17 cellular contexts compared by ENCODE assay signal in genomic region chr20:4053071-4053470, GRCh38.
"Had no signal": no experiment of that assay in that cellular context is flagged by ENCODE, and none has a peak within 500 bp of the region (broad histone marks: within the 10 kb centered on the region; RNA-seq: fewer than 3 reads in every experiment).

No MANE protein-coding gene starts in this region.

- H3K27ac ChIP-seq: neutrophil, sigmoid colon, stomach had no signal

- H3K4me3 ChIP-seq: esophagus muscularis mucosa, gastrocnemius medialis, lung, sigmoid colon, skin epidermis, stomach, thoracic aorta had no signal

- H3K36me3 ChIP-seq: esophagus muscularis mucosa, gastrocnemius medialis, neutrophil, sigmoid colon, stomach, thoracic aorta had no signal

- DNase-seq: effector memory CD4-positive, alpha-beta T cell; gastrocnemius medialis; immature natural killer cell; left ventricle myocardium superior; midbrain; naive B cell; stimulated activated CD4-positive, alpha-beta T cell treated with anti-CD3 and anti-CD28 coated beads, Interleukin-2, amount 100 ng/mL, for 24 hours; stimulated activated CD4-positive, alpha-beta T cell treated with anti-CD3 and anti-CD28 coated beads, Interleukin-4, amount 100 ng/mL, for 4 hours; stimulated activated naive CD4-positive, alpha-beta T cell; stomach; substantia nigra had no signal

- ATAC-seq: gastrocnemius medialis had no signal

- H3K4me1 ChIP-seq: sigmoid colon, stomach had no signal

- H3K27me3 ChIP-seq: esophagus muscularis mucosa, gastrocnemius medialis, neutrophil, sigmoid colon, stomach had no signal

- H3K9me3 ChIP-seq: esophagus muscularis mucosa, gastrocnemius medialis, neutrophil, sigmoid colon, stomach, thoracic aorta had no signal
